Comparison of ENCODE assay signal across 17 cellular contexts in the genomic region with DNA sequence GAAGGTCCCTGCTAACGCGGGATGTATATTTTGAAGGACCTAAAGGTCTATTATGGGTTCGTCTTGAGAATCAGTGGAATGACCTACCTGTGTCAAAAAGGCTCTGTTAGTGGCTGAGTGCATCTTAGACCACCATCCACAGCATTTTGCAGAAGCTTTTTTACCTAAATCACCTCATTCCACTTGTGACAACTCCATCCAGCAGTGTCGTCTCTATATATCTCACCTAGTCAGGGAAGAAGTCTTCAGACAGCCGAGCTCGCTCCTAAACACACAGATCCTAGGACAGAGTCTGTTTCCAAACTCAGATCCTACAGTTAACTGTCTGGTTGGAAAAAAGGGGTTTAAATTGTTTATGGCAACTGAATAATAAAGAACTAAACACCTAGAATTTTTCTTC. TPM values are rescaled to one million over a fixed set of nuclear protein-coding genes. Genes with fewer than 3 reads are reported as not detected.
DNase-seq lines count a peak whose midpoint lies in the region; ATAC-seq and TF ChIP-seq lines count a peak whose summit lies in the region.
"Had no signal": no experiment of that assay in that cellular context is flagged by ENCODE, and none has a peak within 500 bp of the region (broad histone marks: within the 10 kb centered on the region; RNA-seq: fewer than 3 reads in every experiment).

No MANE protein-coding gene starts in this region.

- H3K9me3 Mint-ChIP-seq in endodermal cell, result no peaks in the 10 kb centered on the region
- no peaks in the 10 kb centered on the region for H3K9me3 Mint-ChIP-seq in osteocyte (ENCODE audit: unreplicated experiment)
- H3K9me3 Mint-ChIP-seq in activated CD4-positive, alpha-beta T cell treated with anti-CD3 and anti-CD28 coated beads, Interleukin-2, amount 10 ng/mL, durations not matched to agents 24 days and 14 days, result no peaks in the 10 kb centered on the region
- H3K9me3 Mint-ChIP-seq: CD8-positive, alpha-beta memory T cell; HFFc6 had no signal

- H3K4me1 ChIP-seq in endodermal cell (ENCODE audit: control insufficient read depth, insufficient read depth, low read length), result peaks cover 7% of the 10 kb centered on the region
- H3K4me1 ChIP-seq: BLaER1 had no signal

- intact Hi-C loops in cardiac septum (cut with DNase I), result no loop called here
- intact Hi-C loops in Right ventricle myocardium inferior (cut with DNase I), result no loop called here
- intact Hi-C loops in activated CD4-positive, alpha-beta T cell treated with anti-CD3 and anti-CD28 coated beads, Interleukin-2, amount 10 ng/mL, durations not matched to agents 24 days and 14 days (cut with micrococcal nuclease), result no loop called here

- no peak for ATAC-seq in Right ventricle myocardium inferior
- ATAC-seq in HG02852 (IDR thresholded peaks at IDR 0.05; ENCODE audit: unreplicated experiment), result no peak

- peaks cover 27% of the 10 kb centered on the region for H3K4me1 Mint-ChIP-seq in endodermal cell
- peaks cover 84% of the 10 kb centered on the region for H3K4me1 Mint-ChIP-seq in osteocyte (ENCODE audit: unreplicated experiment)
- no peaks in the 10 kb centered on the region for H3K4me1 Mint-ChIP-seq in activated CD4-positive, alpha-beta T cell treated with anti-CD3 and anti-CD28 coated beads, Interleukin-2, amount 10 ng/mL, durations not matched to agents 24 days and 14 days
- H3K4me1 Mint-ChIP-seq: CD8-positive, alpha-beta memory T cell had no signal

- H3K27me3 Mint-ChIP-seq in endodermal cell (ENCODE audit: insufficient read depth), result no peaks in the 10 kb centered on the region
- H3K27me3 Mint-ChIP-seq in osteocyte (ENCODE audit: unreplicated experiment), result no peaks in the 10 kb centered on the region
- peaks cover 4% of the 10 kb centered on the region for H3K27me3 Mint-ChIP-seq in activated CD4-positive, alpha-beta T cell treated with anti-CD3 and anti-CD28 coated beads, Interleukin-2, amount 10 ng/mL, durations not matched to agents 24 days and 14 days

- DNase-seq in cardiac septum (ENCODE audit: low spot score) (peak; percentile 2), Right ventricle myocardium inferior (ENCODE audit: missing footprints) (no peak), endodermal cell (peak; percentile 7), osteocyte (ENCODE audit: extremely low spot score, unreplicated experiment) (peak; percentile 19)
- no peak for DNase-seq in activated CD4-positive, alpha-beta T cell treated with anti-CD3 and anti-CD28 coated beads, Interleukin-2, amount 10 ng/mL, durations not matched to agents 24 days and 14 days
- no peak for DNase-seq in stimulated activated CD4-positive, alpha-beta T cell treated with anti-CD3 and anti-CD28 coated beads, Interleukin-15, amount 100 ng/mL, for 24 hours
- DNase-seq: 8988T; AML-193; Caco-2; CD8-positive, alpha-beta memory T cell; DND-41; GDM1; HCEC 1CT; HFFc6 had no signal

- H3K27ac ChIP-seq in endodermal cell (ENCODE audit: low read depth, low read length), result no peak overlapping the region
- H3K27ac ChIP-seq: BLaER1, HL-60 had no signal

- no peak overlapping the region for H3K4me3 Mint-ChIP-seq in endodermal cell
- no peak overlapping the region for H3K4me3 Mint-ChIP-seq in osteocyte (ENCODE audit: unreplicated experiment)
- no peak overlapping the region for H3K4me3 Mint-ChIP-seq in activated CD4-positive, alpha-beta T cell treated with anti-CD3 and anti-CD28 coated beads, Interleukin-2, amount 10 ng/mL, durations not matched to agents 24 days and 14 days
- H3K4me3 Mint-ChIP-seq: CD8-positive, alpha-beta memory T cell; HFFc6 had no signal

- 93 to 100% methylated on average over 2 to 6 of the region's 6 CpGs for WGBS in endodermal cell (ENCODE audit: insufficient coverage in 1 of 2, insufficient read length in 1 of 2), 2 experiments

- H3K36me3 ChIP-seq in endodermal cell (ENCODE audit: control insufficient read depth, insufficient read depth, low read length), result peaks cover 64% of the 10 kb centered on the region
- H3K36me3 ChIP-seq: BLaER1 had no signal

- TF ChIP-seq CTCF in endodermal cell (conservative IDR thresholded peaks at IDR 0.05) (no peak), osteocyte (IDR thresholded peaks at IDR 0.05) (no peak)

- H3K27me3 ChIP-seq in endodermal cell (ENCODE audit: control insufficient read depth, insufficient read depth, low read length, poor library complexity, severe bottlenecking), result no peaks in the 10 kb centered on the region
- H3K27me3 ChIP-seq: BLaER1 had no signal

- H3K36me3 Mint-ChIP-seq in endodermal cell (ENCODE audit: low read depth), result peaks cover 42% of the 10 kb centered on the region
- peaks cover 47% of the 10 kb centered on the region for H3K36me3 Mint-ChIP-seq in osteocyte (ENCODE audit: unreplicated experiment)
- H3K36me3 Mint-ChIP-seq in activated CD4-positive, alpha-beta T cell treated with anti-CD3 and anti-CD28 coated beads, Interleukin-2, amount 10 ng/mL, durations not matched to agents 24 days and 14 days (ENCODE audit: low read depth), result no peaks in the 10 kb centered on the region
- H3K36me3 Mint-ChIP-seq: CD8-positive, alpha-beta memory T cell had no signal

- H3K9ac ChIP-seq in endodermal cell (ENCODE audit: extremely low read depth, low read length, poor library complexity, severe bottlenecking), result no peak overlapping the region
- H3K9ac ChIP-seq: BLaER1 had no signal

- H3K27ac Mint-ChIP-seq in endodermal cell, result no peak overlapping the region
- H3K27ac Mint-ChIP-seq in osteocyte (ENCODE audit: unreplicated experiment), result peak overlapping the region; percentile 62
- no peak overlapping the region for H3K27ac Mint-ChIP-seq in activated CD4-positive, alpha-beta T cell treated with anti-CD3 and anti-CD28 coated beads, Interleukin-2, amount 10 ng/mL, durations not matched to agents 24 days and 14 days
- H3K27ac Mint-ChIP-seq: CD8-positive, alpha-beta memory T cell; HFFc6 had no signal

- H3K4me3 ChIP-seq in endodermal cell (ENCODE audit: low read length), result no peak overlapping the region
- H3K4me3 ChIP-seq: BLaER1 had no signal

- H3K9me3 ChIP-seq in endodermal cell (ENCODE audit: control insufficient read depth, low read length), result no peaks in the 10 kb centered on the region
- H3K9me3 ChIP-seq: BLaER1, Caco-2 had no signal

RNA-seq across cellular contexts. Expression of gene COL4A1, which starts 33.7 kb away (rescaled TPM):
- total RNA-seq in cardiac septum, result 196 TPM
- 128 TPM for total RNA-seq in Right ventricle myocardium inferior
- 100 to 1,000 TPM; 702 to 764 TPM for total RNA-seq in endodermal cell
- polyA plus RNA-seq in endodermal cell (2013, experiment 1 of 2), result 174 TPM
- polyA plus RNA-seq in endodermal cell (2013, experiment 2 of 2), result 194 TPM
- total RNA-seq in osteocyte, result 3,181 and 3,589 TPM in 2 replicates
- not detected in 2 replicates for total RNA-seq in activated CD4-positive, alpha-beta T cell treated with anti-CD3 and anti-CD28 coated beads, Interleukin-2, amount 10 ng/mL, durations not matched to agents 24 days and 14 days
- total RNA-seq: CD8-positive, alpha-beta memory T cell had no signal
- polyA plus RNA-seq: CD8-positive, alpha-beta memory T cell had no signal

RNA-seq across cellular contexts. Expression of gene COL4A2, which starts 33.8 kb away (rescaled TPM):
- total RNA-seq in cardiac septum (165 TPM), Right ventricle myocardium inferior (126 TPM), endodermal cell (100 to 1,000 TPM; 388 to 398 TPM), osteocyte (2,001 and 2,067 TPM in 2 replicates)
- 216 TPM for polyA plus RNA-seq in endodermal cell (2013, experiment 1 of 2)
- 219 TPM for polyA plus RNA-seq in endodermal cell (2013, experiment 2 of 2)
- total RNA-seq in activated CD4-positive, alpha-beta T cell treated with anti-CD3 and anti-CD28 coated beads, Interleukin-2, amount 10 ng/mL, durations not matched to agents 24 days and 14 days, result not detected in 2 replicates
- total RNA-seq: CD8-positive, alpha-beta memory T cell had no signal
- polyA plus RNA-seq: CD8-positive, alpha-beta memory T cell had no signal

Comparison
In these comparisons a context has a peak if more than half of its experiments do, and no peak if none do; other contexts are left out.
1. DNase-seq: peak in cardiac septum (single experiment), endodermal cell (single experiment) and osteocyte (single experiment); none in Right ventricle myocardium inferior (single experiment), activated CD4-positive, alpha-beta T cell treated with anti-CD3 and anti-CD28 coated beads, Interleukin-2, amount 10 ng/mL, durations not matched to agents 24 days and 14 days (single experiment) and stimulated activated CD4-positive, alpha-beta T cell treated with anti-CD3 and anti-CD28 coated beads, Interleukin-15, amount 100 ng/mL, for 24 hours (single experiment).
2. RNA of gene COL4A1, which starts 33.7 kb away (total RNA-seq): 3,181 to 3,589 TPM in osteocyte, 702 to 764 TPM in endodermal cell, 196 TPM in cardiac septum (single experiment) and 128 TPM in Right ventricle myocardium inferior (single experiment); not detected in activated CD4-positive, alpha-beta T cell treated with anti-CD3 and anti-CD28 coated beads, Interleukin-2, amount 10 ng/mL, durations not matched to agents 24 days and 14 days; every median in the first group is over 100 times any median in the second.
3. RNA of gene COL4A2, which starts 33.8 kb away (total RNA-seq): 2,001 to 2,067 TPM in osteocyte, 388 to 398 TPM in endodermal cell, 165 TPM in cardiac septum (single experiment) and 126 TPM in Right ventricle myocardium inferior (single experiment); not detected in activated CD4-positive, alpha-beta T cell treated with anti-CD3 and anti-CD28 coated beads, Interleukin-2, amount 10 ng/mL, durations not matched to agents 24 days and 14 days; every median in the first group is over 100 times any median in the second.